Comparison of ENCODE assay signal across 15 cellular contexts in the genomic region with DNA sequence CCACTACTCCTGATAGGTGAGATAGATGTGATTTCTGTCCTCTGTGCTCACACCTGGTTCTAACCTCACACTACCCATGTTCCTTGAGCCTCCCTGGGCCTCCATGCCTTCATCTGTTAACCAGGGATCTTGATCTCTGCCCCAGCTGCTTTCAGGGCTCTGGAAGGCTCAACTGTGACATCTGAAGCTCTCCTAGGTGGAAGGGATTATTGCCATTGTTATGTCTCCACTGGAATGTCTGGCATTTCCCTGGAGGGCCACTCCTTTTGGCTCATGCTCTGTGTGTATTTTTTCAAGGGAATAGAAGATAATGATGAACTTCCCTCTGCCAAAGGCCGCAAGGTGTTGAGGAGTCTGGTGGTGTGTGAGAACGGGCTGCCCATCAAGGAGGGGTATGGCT. TPM values are rescaled to one million over a fixed set of nuclear protein-coding genes. Genes with fewer than 3 reads are reported as not detected.
DNase-seq lines count a peak whose midpoint lies in the region; ATAC-seq and TF ChIP-seq lines count a peak whose summit lies in the region.
"Had no signal": no experiment of that assay in that cellular context is flagged by ENCODE, and none has a peak within 500 bp of the region (broad histone marks: within the 10 kb centered on the region; RNA-seq: fewer than 3 reads in every experiment).

No MANE protein-coding gene starts in this region.

- DNase-seq in 8988T (peak; percentile 64), H9 (peak; percentile 57), WTC11 (ENCODE audit: low spot score) (no peak), iPS DF 6.9 (ENCODE audit: low read depth, low spot score) (peak; percentile 27), erythroblast (lab: John Stamatoyannopoulos, UW) (no peak), pons (ENCODE audit: low spot score) (no peak)
- no peak for DNase-seq in activated T-cell treated with anti-CD3 and anti-CD28 coated beads, Interleukin-2, amount 50 U/mL, for 24 hours
- DNase-seq: caudate nucleus; GDM1; KG1; NCI-H2171; stimulated activated CD4-positive, alpha-beta T cell treated with anti-CD3 and anti-CD28 coated beads, Interleukin-4, amount 100 ng/mL, for 4 hours had no signal

- H3K4me3 Mint-ChIP-seq in H9 (no peak overlapping the region), WTC11 (no peak overlapping the region)
- H3K4me3 Mint-ChIP-seq in activated T-cell treated with anti-CD3 and anti-CD28 coated beads, Interleukin-2, amount 50 U/mL, for 24 hours: no peak overlapping the region

- H3K18ac ChIP-seq in H9 (ENCODE audit: insufficient read length, low read depth, low read length): no peak overlapping the region

- H3K9me3 ChIP-seq in H9 (ENCODE audit: control insufficient read depth, low read depth, low read length): no peaks in the 10 kb centered on the region
- no peaks in the 10 kb centered on the region for H3K9me3 ChIP-seq in iPS DF 6.9 (ENCODE audit: control insufficient read depth, insufficient read depth, low read length)

- H3K27ac Mint-ChIP-seq in H9: peak overlapping the region in 1 of 3 experiments; percentile 68; a peak in 3 of 7 replicates
- no peak overlapping the region for H3K27ac Mint-ChIP-seq in WTC11
- H3K27ac Mint-ChIP-seq in activated T-cell treated with anti-CD3 and anti-CD28 coated beads, Interleukin-2, amount 50 U/mL, for 24 hours: no peak overlapping the region

- no peak overlapping the region for H3T11ph ChIP-seq in H9 (ENCODE audit: low read length)

- no peaks in the 10 kb centered on the region for H3K79me2 ChIP-seq in H9 (ENCODE audit: insufficient read depth, low read length)

- H3K36me3 ChIP-seq in iPS DF 6.9 (ENCODE audit: control insufficient read depth, insufficient read depth, low read length): no peaks in the 10 kb centered on the region

- H3K56ac ChIP-seq in H9 (ENCODE audit: insufficient read length, low read depth, low read length): no peak overlapping the region

- H3K36me3 Mint-ChIP-seq in H9 (ENCODE audit: insufficient read depth in 1 of 3, low read depth in 3 of 3): no peaks in the 10 kb centered on the region; a peak in 3 of 7 replicates
- no peaks in the 10 kb centered on the region for H3K36me3 Mint-ChIP-seq in WTC11
- peaks cover 4% of the 10 kb centered on the region for H3K36me3 Mint-ChIP-seq in activated T-cell treated with anti-CD3 and anti-CD28 coated beads, Interleukin-2, amount 50 U/mL, for 24 hours (ENCODE audit: low read depth)

- H3K9me3 Mint-ChIP-seq in H9 (no peaks in the 10 kb centered on the region; a peak in 2 of 5 replicates), WTC11 (peaks cover 14% of the 10 kb centered on the region)
- H3K9me3 Mint-ChIP-seq in activated T-cell treated with anti-CD3 and anti-CD28 coated beads, Interleukin-2, amount 50 U/mL, for 24 hours: no peaks in the 10 kb centered on the region

- no peak overlapping the region for H2BK15ac ChIP-seq in H9 (ENCODE audit: low read depth, low read length)

- H4K91ac ChIP-seq in H9 (ENCODE audit: insufficient read length, low read depth, low read length): no peak overlapping the region

- no peak overlapping the region for H3K9ac ChIP-seq in H9 (ENCODE audit: extremely low read depth, insufficient read length, low read length)

- H3K27ac ChIP-seq in H9 (ENCODE audit: insufficient read length, low read depth, low read length) (no peak overlapping the region), iPS DF 6.9 (ENCODE audit: low read length) (no peak overlapping the region)

- H3K4me1 ChIP-seq in H9 (ENCODE audit: insufficient read depth, low read length) (no peaks in the 10 kb centered on the region; the same call in 1 of the 2 replicates), iPS DF 6.9 (ENCODE audit: control insufficient read depth, insufficient read depth, low read length) (0 out of 2 replicates have a peak, but pooled peaks cover 1% of the 10 kb centered on the region)

- H2BK120ac ChIP-seq in H9 (ENCODE audit: low read depth, low read length, poor library complexity, severe bottlenecking): no peak overlapping the region

- H2BK20ac ChIP-seq in H9 (ENCODE audit: low read depth, low read length, poor library complexity, severe bottlenecking): no peak overlapping the region

- peaks cover 9 to 17% of the 10 kb centered on the region in 2 experiments for H3K4me1 Mint-ChIP-seq in H9
- peaks cover 13% of the 10 kb centered on the region for H3K4me1 Mint-ChIP-seq in WTC11
- H3K4me1 Mint-ChIP-seq in activated T-cell treated with anti-CD3 and anti-CD28 coated beads, Interleukin-2, amount 50 U/mL, for 24 hours (ENCODE audit: low read depth): peaks cover 5% of the 10 kb centered on the region

- no peak overlapping the region for H2BK5ac ChIP-seq in H9 (ENCODE audit: insufficient read length, low read length)

- H4K5ac ChIP-seq in H9 (ENCODE audit: insufficient read length, low read depth, low read length): no peak overlapping the region

- CTCF ChIA-PET in WTC11 (lab: Charles Lee): no interaction called here

- no peak overlapping the region for H2AK5ac ChIP-seq in H9 (ENCODE audit: insufficient read length, low read length)

- H4K20me1 ChIP-seq in H9 (ENCODE audit: control insufficient read depth, insufficient read depth, insufficient read length): no peaks in the 10 kb centered on the region

- H2AFZ ChIP-seq in H9 (ENCODE audit: low read length): no peak overlapping the region

- no peak overlapping the region for H4K8ac ChIP-seq in H9 (replicated peaks; ENCODE audit: insufficient read length, low read depth, low read length)

- H3K27me3 ChIP-seq in H9 (ENCODE audit: insufficient read depth, low read length) (no peaks in the 10 kb centered on the region), iPS DF 6.9 (ENCODE audit: control insufficient read depth, insufficient read depth, low read length) (no peaks in the 10 kb centered on the region)

- TF ChIP-seq POLR2A in erythroblast (IDR thresholded peaks at IDR 0.05; ENCODE audit: low read length): no peak

- no peak overlapping the region for H3K4me3 ChIP-seq in iPS DF 6.9 (ENCODE audit: low read length)

- WGBS in H9 (ENCODE audit: extremely low coverage, insufficient read length, low lambda C conversion rate): no CpG with 5 or more reads among the region's 2 CpGs
- WGBS in iPS DF 6.9 (ENCODE audit: insufficient coverage, insufficient read length): no CpG with 5 or more reads among the region's 2 CpGs

- no peak overlapping the region for H3K23ac ChIP-seq in H9 (ENCODE audit: insufficient read length, low read depth, low read length)

- ATAC-seq in WTC11 (peak; percentile 86), GM19467 (IDR thresholded peaks at IDR 0.05; ENCODE audit: unreplicated experiment) (no peak)

- H3K4ac ChIP-seq in H9 (ENCODE audit: low read depth, low read length): no peak overlapping the region

- no peak overlapping the region for H3K4me2 ChIP-seq in H9 (ENCODE audit: insufficient read depth, insufficient read length, low read length)

- H3K27me3 Mint-ChIP-seq in H9 (ENCODE audit: low read depth) (no peaks in the 10 kb centered on the region; the same call in 1 of the 2 replicates), WTC11 (ENCODE audit: low read depth) (no peaks in the 10 kb centered on the region)
- H3K27me3 Mint-ChIP-seq in activated T-cell treated with anti-CD3 and anti-CD28 coated beads, Interleukin-2, amount 50 U/mL, for 24 hours: no peaks in the 10 kb centered on the region

- no peaks in the 10 kb centered on the region for H3K79me1 ChIP-seq in H9 (ENCODE audit: insufficient read depth, low read depth, low read length, poor library complexity, severe bottlenecking)

- TF ChIP-seq CTCF in H9 (conservative IDR thresholded peaks at IDR 0.05) (no peak), WTC11 (IDR thresholded peaks at IDR 0.05) (no peak)

- POLR2A ChIA-PET in WTC11 (lab: Charles Lee): no interaction called here

- H3K23me2 ChIP-seq in H9 (ENCODE audit: insufficient read length, low read depth, low read length, poor library complexity, severe bottlenecking): no peaks in the 10 kb centered on the region

- H3K14ac ChIP-seq in H9 (ENCODE audit: insufficient read depth, low read length): no peak overlapping the region

- H2BK12ac ChIP-seq in H9 (ENCODE audit: insufficient read length, low read depth, low read length): no peak overlapping the region

TF ChIP-seq in WTC11, 78 proteins besides CTCF, POLR2A, EP300 and RAD21 (continues in another document):
- TF ChIP-seq, protein P1, sequence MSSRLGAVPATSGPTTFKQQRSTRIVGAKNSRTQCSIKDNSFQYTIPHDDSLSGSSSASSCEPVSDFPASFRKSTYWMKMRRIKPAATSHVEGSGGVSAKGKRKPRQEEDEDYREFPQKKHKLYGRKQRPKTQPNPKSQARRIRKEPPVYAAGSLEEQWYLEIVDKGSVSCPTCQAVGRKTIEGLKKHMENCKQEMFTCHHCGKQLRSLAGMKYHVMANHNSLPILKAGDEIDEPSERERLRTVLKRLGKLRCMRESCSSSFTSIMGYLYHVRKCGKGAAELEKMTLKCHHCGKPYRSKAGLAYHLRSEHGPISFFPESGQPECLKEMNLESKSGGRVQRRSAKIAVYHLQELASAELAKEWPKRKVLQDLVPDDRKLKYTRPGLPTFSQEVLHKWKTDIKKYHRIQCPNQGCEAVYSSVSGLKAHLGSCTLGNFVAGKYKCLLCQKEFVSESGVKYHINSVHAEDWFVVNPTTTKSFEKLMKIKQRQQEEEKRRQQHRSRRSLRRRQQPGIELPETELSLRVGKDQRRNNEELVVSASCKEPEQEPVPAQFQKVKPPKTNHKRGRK (CRISPR knock-in tag; IDR thresholded peaks at IDR 0.05; ENCODE audit: borderline replicate concordance): no peak

RNA-seq across cellular contexts. Expression of gene PCARE, which starts 41.2 kb away (rescaled TPM):
- total RNA-seq in H9 (2021) (not detected in 2 replicates), WTC11 (2021) (not detected in 3 replicates)
- total RNA-seq: fibroblast of villous mesenchyme, liver had no signal

RNA-seq across cellular contexts. Expression of gene TOGARAM2, which starts 52.1 kb away (rescaled TPM):
- total RNA-seq in H9 (2021) (0.18 and 0.83 TPM in 2 replicates), WTC11 (2021) (0.62 to 1.0 TPM (median 1.0 TPM) in 3 replicates)

Comparison
In these comparisons a context has a peak if more than half of its experiments do, and no peak if none do; other contexts are left out.
1. DNase-seq: peak in 8988T (single experiment), H9 (single experiment) and iPS DF 6.9 (single experiment); none in WTC11 (single experiment), activated T-cell treated with anti-CD3 and anti-CD28 coated beads, Interleukin-2, amount 50 U/mL, for 24 hours (single experiment), erythroblast (0 of 2) and pons (single experiment).